9 cellular contexts compared by ENCODE assay signal in genomic region chr4:184457530-184458249, GRCh38. TPM values are rescaled to one million over a fixed set of nuclear protein-coding genes. Genes with fewer than 3 reads are reported as not detected.
DNase-seq lines count a peak whose midpoint lies in the region; ATAC-seq and TF ChIP-seq lines count a peak whose summit lies in the region.
"Had no signal": no experiment of that assay in that cellular context is flagged by ENCODE, and none has a peak within 500 bp of the region (broad histone marks: within the 10 kb centered on the region; RNA-seq: fewer than 3 reads in every experiment).

No MANE protein-coding gene starts in this region.

- H3K4me3 Mint-ChIP-seq in T-helper 17 cell, result no peak overlapping the region
- peak overlapping the region; percentile 47 for H3K4me3 Mint-ChIP-seq in memory B cell
- no peak overlapping the region for H3K4me3 Mint-ChIP-seq in activated CD4-positive, alpha-beta memory T cell treated with anti-CD3 and anti-CD28 coated beads for 36 hours

- no peak for ATAC-seq in T-helper 17 cell
- ATAC-seq in memory B cell (ENCODE audit: low read depth), result peak; percentile 72
- no peak for ATAC-seq in GM21576 (IDR thresholded peaks at IDR 0.05; ENCODE audit: unreplicated experiment)
- no peak for ATAC-seq in body of pancreas

- DNase-seq in COR-L47 (lab: John Stamatoyannopoulos, UW) (peak; percentile 26), GM20000 (ENCODE audit: low spot score) (peak; percentile 58), T-helper 17 cell (no peak), memory B cell (ENCODE audit: low spot score in 2 of 2) (no peak), body of pancreas (no peak)
- DNase-seq in activated CD4-positive, alpha-beta memory T cell treated with anti-CD3 and anti-CD28 coated beads for 36 hours, result no peak
- DNase-seq: EL, occipital lobe had no signal

- peaks cover 22% of the 10 kb centered on the region for H3K4me1 ChIP-seq in body of pancreas

- TF ChIP-seq CTCF in GM20000 (IDR thresholded peaks at IDR 0.05; ENCODE audit: extremely low read depth, missing control alignments) (no peak), body of pancreas (IDR thresholded peaks at IDR 0.05) (no peak)

- H3K27ac Mint-ChIP-seq in T-helper 17 cell (peak overlapping the region; percentile 91), memory B cell (peak overlapping the region; percentile 84)
- H3K27ac Mint-ChIP-seq in activated CD4-positive, alpha-beta memory T cell treated with anti-CD3 and anti-CD28 coated beads for 36 hours, result no peak overlapping the region

- no peaks in the 10 kb centered on the region for H3K36me3 Mint-ChIP-seq in T-helper 17 cell (ENCODE audit: low read depth)
- H3K36me3 Mint-ChIP-seq in memory B cell, result peaks cover 2% of the 10 kb centered on the region
- H3K36me3 Mint-ChIP-seq in activated CD4-positive, alpha-beta memory T cell treated with anti-CD3 and anti-CD28 coated beads for 36 hours, result peaks cover 7% of the 10 kb centered on the region

- no peaks in the 10 kb centered on the region for H3K27me3 ChIP-seq in body of pancreas

- intact Hi-C loops in body of pancreas (cut with DNase I), result no loop called here
- intact Hi-C loops in activated CD4-positive, alpha-beta memory T cell treated with anti-CD3 and anti-CD28 coated beads for 36 hours (cut with micrococcal nuclease), result loop anchor here (2.0 kb wide), 1 partner anchor 15 kb away; no protein-coding TSS in a partner anchor

- no peaks in the 10 kb centered on the region for H3K36me3 ChIP-seq in body of pancreas (replicated peaks in 1 of 2; ENCODE audit: insufficient read depth in 1 of 2, low read depth in 2 of 2)

- H3K4me1 Mint-ChIP-seq in T-helper 17 cell (peaks cover 62% of the 10 kb centered on the region), memory B cell (peaks cover 64% of the 10 kb centered on the region)
- peaks cover 74% of the 10 kb centered on the region for H3K4me1 Mint-ChIP-seq in activated CD4-positive, alpha-beta memory T cell treated with anti-CD3 and anti-CD28 coated beads for 36 hours (ENCODE audit: low read depth)

- CTCF ChIA-PET in activated CD4-positive, alpha-beta memory T cell treated with anti-CD3 and anti-CD28 coated beads for 36 hours (lab: Charles Lee), result no interaction called here

- no peak overlapping the region for H3K4me3 ChIP-seq in body of pancreas

- no peaks in the 10 kb centered on the region for H3K9me3 Mint-ChIP-seq in memory B cell
- no peaks in the 10 kb centered on the region for H3K9me3 Mint-ChIP-seq in activated CD4-positive, alpha-beta memory T cell treated with anti-CD3 and anti-CD28 coated beads for 36 hours

- H3K27me3 Mint-ChIP-seq in T-helper 17 cell (no peaks in the 10 kb centered on the region), memory B cell (no peaks in the 10 kb centered on the region)
- no peaks in the 10 kb centered on the region for H3K27me3 Mint-ChIP-seq in activated CD4-positive, alpha-beta memory T cell treated with anti-CD3 and anti-CD28 coated beads for 36 hours

- no peak for TF ChIP-seq POLR2A in body of pancreas (IDR thresholded peaks at IDR 0.05)

- no peaks in the 10 kb centered on the region for H3K9me3 ChIP-seq in T-helper 17 cell (ENCODE audit: control insufficient read depth, low read length, poor library complexity, severe bottlenecking)
- no peaks in the 10 kb centered on the region for H3K9me3 ChIP-seq in body of pancreas

- POLR2A ChIA-PET in activated CD4-positive, alpha-beta memory T cell treated with anti-CD3 and anti-CD28 coated beads for 36 hours (lab: Charles Lee), result interaction anchor here (3.5 kb wide), 1 partner anchor 17 kb away, joined by 20 read pairs; the partner anchor contains the start of gene IRF2

- H3K27ac ChIP-seq in body of pancreas, result no peak overlapping the region

- 74 to 80% methylated on average over 11 of the region's 11 CpGs for WGBS in body of pancreas, 2 donors

RNA-seq across cellular contexts. Expression of gene IRF2, which starts 16.7 kb away (rescaled TPM):
- total RNA-seq in T-helper 17 cell, result 10 to 100 TPM; 33.5 to 37.2 TPM
- total RNA-seq in body of pancreas, result 10 to 100 TPM; 12.5 to 14.5 TPM
- total RNA-seq in activated CD4-positive, alpha-beta memory T cell treated with anti-CD3 and anti-CD28 coated beads for 36 hours, result 10 to 100 TPM; 48.1 to 50.9 TPM

Comparison
In these comparisons a context has a peak if more than half of its experiments do, and no peak if none do; other contexts are left out.
1. DNase-seq: peak in COR-L47 (single experiment) and GM20000 (single experiment); none in T-helper 17 cell (0 of 3), memory B cell (0 of 2), body of pancreas (0 of 4) and activated CD4-positive, alpha-beta memory T cell treated with anti-CD3 and anti-CD28 coated beads for 36 hours (single experiment).